Comparison of ENCODE assay signal across 8 cellular contexts in the genomic region with DNA sequence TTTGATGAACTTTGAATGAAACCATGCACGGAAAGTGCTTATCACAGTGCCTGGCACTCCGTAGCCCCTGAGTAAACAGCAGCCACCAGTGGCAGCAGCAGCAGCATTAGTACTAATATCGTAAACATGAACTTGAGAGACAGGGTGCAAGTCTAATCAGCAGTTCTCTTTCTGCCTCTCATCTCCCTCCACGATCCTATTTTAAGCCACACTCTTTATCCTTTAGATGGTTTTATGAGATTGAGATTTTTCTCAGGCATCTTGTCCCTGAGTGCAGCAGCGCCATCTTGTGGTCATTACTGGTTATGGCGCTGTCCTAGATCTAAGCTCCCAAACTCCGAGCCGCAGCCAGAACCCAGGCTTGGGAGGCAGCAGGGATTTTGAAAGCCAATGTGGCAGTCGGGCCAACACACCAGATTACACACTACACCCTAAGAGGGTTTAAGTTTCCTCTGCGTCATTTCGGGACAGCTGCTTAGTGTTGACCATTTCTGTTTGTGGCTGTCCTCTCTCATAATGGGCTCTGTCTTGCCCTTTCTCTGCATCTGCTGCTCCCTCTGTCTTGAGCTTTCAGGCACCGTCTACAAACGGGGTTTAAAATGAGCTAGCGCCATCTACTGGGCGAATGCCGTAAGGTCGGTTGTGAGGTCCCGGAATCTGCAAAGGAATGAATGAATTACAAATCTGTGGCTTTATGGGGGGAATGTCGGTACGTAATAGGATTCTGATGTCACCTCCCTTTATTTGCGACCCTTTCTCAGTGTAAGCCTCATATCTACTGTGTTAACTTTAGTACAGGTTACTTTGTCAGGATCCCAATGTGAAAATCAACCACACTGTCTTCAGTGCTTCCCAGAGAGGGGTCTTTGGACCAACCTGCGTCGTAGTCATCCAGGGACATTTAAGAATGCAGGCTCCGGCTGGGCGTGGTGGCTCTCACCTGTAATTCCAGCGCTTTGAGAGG.
DNase-seq lines count a peak whose midpoint lies in the region; ATAC-seq, FAIRE-seq and TF ChIP-seq lines count a peak whose summit lies in the region.

No MANE protein-coding gene starts in this region.

- peak; percentile 97 for FAIRE-seq in islet of Langerhans (lab: Jason Lieb, UNC)

- DNase-seq in AG08396 (ENCODE audit: low spot score), result peak; percentile 82
- peak; percentile 56 for DNase-seq in NCI-H2196 treated with DMSO at 0.1 percent for 48 hours (lab: John Stamatoyannopoulos, UW; ENCODE audit: unreplicated experiment)
- peak; percentile 64 for DNase-seq in activated B cell treated with CpG ODN at 0.5 μM for 24 hours
- DNase-seq in central memory CD8-positive, alpha-beta T cell (ENCODE audit: low spot score in 2 of 2), result peak; percentile 77 to 82
- peak; percentile 70 to 86 (median 79) for DNase-seq in stimulated activated CD4-positive, alpha-beta T cell treated with anti-CD3 and anti-CD28 coated beads, Interleukin-12 subunit alpha, Interleukin-12 subunit beta, amount 100 ng/mL, for 48 hours (ENCODE audit: low read depth in 2 of 3, low spot score in 1 of 3)

- peak overlapping the region; percentile 73 for H3K27ac Mint-ChIP-seq in activated B cell treated with CpG ODN at 0.5 μM for 24 hours
- peak overlapping the region; percentile 10 for H3K27ac Mint-ChIP-seq in central memory CD8-positive, alpha-beta T cell (ENCODE audit: low read depth)

- peaks cover 10% of the 10 kb centered on the region for H3K27me3 Mint-ChIP-seq in activated B cell treated with CpG ODN at 0.5 μM for 24 hours
- H3K27me3 Mint-ChIP-seq in central memory CD8-positive, alpha-beta T cell, result no peaks in the 10 kb centered on the region

- peaks cover under 1% of the 10 kb centered on the region for H3K36me3 Mint-ChIP-seq in activated B cell treated with CpG ODN at 0.5 μM for 24 hours (ENCODE audit: low read depth)
- H3K36me3 Mint-ChIP-seq in central memory CD8-positive, alpha-beta T cell (ENCODE audit: insufficient read depth), result peaks cover 4% of the 10 kb centered on the region

- H3K4me3 Mint-ChIP-seq in activated B cell treated with CpG ODN at 0.5 μM for 24 hours, result peak overlapping the region; percentile 77
- peak overlapping the region; percentile 33 for H3K4me3 Mint-ChIP-seq in central memory CD8-positive, alpha-beta T cell

- ATAC-seq in GM18873 (IDR thresholded peaks at IDR 0.05; ENCODE audit: low FRiP score, unreplicated experiment) (peak; percentile 71), HG03159 (IDR thresholded peaks at IDR 0.05; ENCODE audit: unreplicated experiment) (peak; percentile 83), activated B cell treated with CpG ODN at 0.5 μM for 24 hours (ENCODE audit: low read depth) (peak; percentile 95)
- peak; percentile 98 for ATAC-seq in central memory CD8-positive, alpha-beta T cell (replicated peaks; ENCODE audit: extremely low read depth, poor library complexity, severe bottlenecking)

- peak; percentile 80 for TF ChIP-seq CTCF in activated B cell treated with CpG ODN at 0.5 μM for 24 hours (IDR thresholded peaks at IDR 0.05)

- CTCF ChIA-PET in activated B cell treated with CpG ODN at 0.5 μM for 24 hours (lab: Charles Lee), result interaction anchor here (0.7 to 2.8 kb wide), 44 partner anchors 10 to 784 kb away, joined by 3 to 41 read pairs (median 4); partner anchors contain the start of genes CNEP1R1, CYLD, HEATR3 and SNX20

- POLR2A ChIA-PET in activated B cell treated with CpG ODN at 0.5 μM for 24 hours (lab: Charles Lee), result interaction anchor here (1.0 to 1.2 kb wide), 3 partner anchors 134 to 437 kb away, joined by 3 to 4 read pairs (median 4); partner anchors contain the start of gene BRD7

- peaks cover 17% of the 10 kb centered on the region for H3K4me1 Mint-ChIP-seq in activated B cell treated with CpG ODN at 0.5 μM for 24 hours
- peaks cover 8% of the 10 kb centered on the region for H3K4me1 Mint-ChIP-seq in central memory CD8-positive, alpha-beta T cell

- intact Hi-C loops in activated B cell treated with CpG ODN at 0.5 μM for 24 hours (cut with micrococcal nuclease), result no loop called here

- no peaks in the 10 kb centered on the region for H3K9me3 Mint-ChIP-seq in activated B cell treated with CpG ODN at 0.5 μM for 24 hours
- no peaks in the 10 kb centered on the region for H3K9me3 Mint-ChIP-seq in central memory CD8-positive, alpha-beta T cell

Comparison
In these comparisons a context has a peak if more than half of its experiments do, and no peak if none do; other contexts are left out.
1. Peak in every context shown above with its lines: DNase-seq and ATAC-seq.